Comparison of ENCODE assay signal across 35 cellular contexts in the genomic region with DNA sequence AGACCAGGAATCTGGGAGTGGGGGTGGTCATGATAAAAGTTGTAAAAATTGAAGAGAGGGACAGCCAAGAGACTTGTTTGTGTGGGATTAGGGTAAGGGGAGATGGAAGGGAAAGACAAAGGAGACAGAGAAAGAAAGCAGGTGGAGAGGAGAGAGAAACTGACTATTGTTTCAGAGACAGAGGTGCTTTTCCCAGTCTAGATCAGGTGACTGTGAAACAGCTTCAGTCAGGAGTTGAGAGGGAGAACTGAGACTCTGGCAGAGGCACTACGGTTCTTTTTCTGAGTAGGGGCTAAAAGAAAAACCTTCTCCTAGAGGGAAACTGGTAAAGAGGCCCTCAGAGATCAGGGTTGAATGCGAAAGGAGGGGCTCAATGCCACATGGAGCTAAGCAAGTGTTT.
DNase-seq lines count a peak whose midpoint lies in the region; ATAC-seq and TF ChIP-seq lines count a peak whose summit lies in the region.
"Had no signal": no experiment of that assay in that cellular context is flagged by ENCODE, and none has a peak within 500 bp of the region (broad histone marks: within the 10 kb centered on the region; RNA-seq: fewer than 3 reads in every experiment).

No MANE protein-coding gene starts in this region.

- H3K4me3 Mint-ChIP-seq in activated CD4-positive, alpha-beta T cell treated with anti-CD3 and anti-CD28 coated beads, Interleukin-2, amount 10 ng/mL, durations not matched to agents 24 days and 14 days: no peak overlapping the region
- no peak overlapping the region for H3K4me3 Mint-ChIP-seq in activated CD4-positive, alpha-beta T cell treated with anti-CD3 and anti-CD28 coated beads for 36 hours
- no peak overlapping the region for H3K4me3 Mint-ChIP-seq in WTC11
- no peak overlapping the region for H3K4me3 Mint-ChIP-seq in T-cell
- H3K4me3 Mint-ChIP-seq: naive thymus-derived CD8-positive, alpha-beta T cell; stimulated activated naive B cell treated with anti-CD40 and anti-IgM and Interleukin-4, amounts not matched to agents 10 μg/mL and 1 μg/mL and 100 μg/mL, for 72 hours; T-helper 2 cell treated with Interferon-gamma antibody and Interleukin-4, amounts not matched to agents 5 μg/mL and 100 μg/mL, for 36 hours had no signal

- peak overlapping the region; percentile 64 for H3K27ac ChIP-seq in foreskin keratinocyte
- H3K27ac ChIP-seq in uterus: no peak overlapping the region
- H3K27ac ChIP-seq: C4-2B, cardiac muscle cell, coronary artery, heart left ventricle, ovary, skin epidermis had no signal

- peak; percentile 15 for DNase-seq in activated CD4-positive, alpha-beta T cell treated with anti-CD3 and anti-CD28 coated beads, Interleukin-2, amount 10 ng/mL, durations not matched to agents 24 days and 14 days
- no peak for DNase-seq in activated CD4-positive, alpha-beta T cell treated with anti-CD3 and anti-CD28 coated beads for 36 hours
- DNase-seq in WTC11 (ENCODE audit: low spot score) (no peak), foreskin keratinocyte (no peak), uterus (no peak), GM19240 (ENCODE audit: insufficient read length, low spot score) (no peak), T-cell (no peak), NCI-H128 (lab: John Stamatoyannopoulos, UW; ENCODE audit: unreplicated experiment) (no peak)
- DNase-seq: 8988T; activated CD4-positive, alpha-beta T cell treated with anti-CD3 and anti-CD28 coated beads for 48 hours; activated CD8-positive, alpha-beta memory T cell treated with anti-CD3 and anti-CD28 coated beads for 24 hours; activated T-cell treated with anti-CD3 and anti-CD28 coated beads for 4 hours; amygdala; COR-L47; DMS53; effector CD8-positive, alpha-beta T cell; heart left ventricle; KBM-7; kidney glomerular epithelial cell; naive thymus-derived CD8-positive, alpha-beta T cell; NCI-H1417; NCI-H2029; NCI-H2227 treated with DMSO at 0.1 percent for 48 hours; NCI-H526; ovary; retina; Right ventricle myocardium superior; stimulated activated naive B cell treated with anti-CD40 and anti-IgM and Interleukin-4, amounts not matched to agents 10 μg/mL and 1 μg/mL and 100 μg/mL, for 72 hours; substantia nigra had no signal

- no peak overlapping the region for H3K27ac Mint-ChIP-seq in activated CD4-positive, alpha-beta T cell treated with anti-CD3 and anti-CD28 coated beads, Interleukin-2, amount 10 ng/mL, durations not matched to agents 24 days and 14 days
- no peak overlapping the region for H3K27ac Mint-ChIP-seq in activated CD4-positive, alpha-beta T cell treated with anti-CD3 and anti-CD28 coated beads for 36 hours
- peak overlapping the region; percentile 29 for H3K27ac Mint-ChIP-seq in WTC11
- no peak overlapping the region for H3K27ac Mint-ChIP-seq in T-cell
- H3K27ac Mint-ChIP-seq: activated naive CD4-positive, alpha-beta T cell treated with anti-CD3 and anti-CD28 coated beads, Interleukin-2, amount 50 U/mL, for 72 hours; naive thymus-derived CD8-positive, alpha-beta T cell; stimulated activated naive B cell treated with anti-CD40 and anti-IgM and Interleukin-4, amounts not matched to agents 10 μg/mL and 1 μg/mL and 100 μg/mL, for 72 hours; T-helper 2 cell treated with Interferon-gamma antibody and Interleukin-4, amounts not matched to agents 5 μg/mL and 100 μg/mL, for 36 hours had no signal

- POLR2A ChIA-PET in activated CD4-positive, alpha-beta T cell treated with anti-CD3 and anti-CD28 coated beads for 36 hours (lab: Charles Lee): no interaction called here
- POLR2A ChIA-PET in WTC11 (lab: Charles Lee): interaction anchor here (1.0 kb wide), 1 partner anchor 18 kb away, joined by 3 read pairs; no protein-coding TSS in a partner anchor
- POLR2A ChIA-PET in T-cell (lab: Charles Lee): no interaction called here

- no peak for TF ChIP-seq POLR2A in uterus (IDR thresholded peaks at IDR 0.05)

- TF ChIP-seq CTCF in WTC11 (IDR thresholded peaks at IDR 0.05): no peak
- no peak for TF ChIP-seq CTCF in foreskin keratinocyte (conservative IDR thresholded peaks at IDR 0.05)
- no peak for TF ChIP-seq CTCF in uterus (IDR thresholded peaks at IDR 0.05)

- peaks cover 9% of the 10 kb centered on the region for H3K9me3 Mint-ChIP-seq in activated CD4-positive, alpha-beta T cell treated with anti-CD3 and anti-CD28 coated beads, Interleukin-2, amount 10 ng/mL, durations not matched to agents 24 days and 14 days
- H3K9me3 Mint-ChIP-seq in activated CD4-positive, alpha-beta T cell treated with anti-CD3 and anti-CD28 coated beads for 36 hours (ENCODE audit: low read depth): no peaks in the 10 kb centered on the region
- H3K9me3 Mint-ChIP-seq in WTC11 (peaks cover 8% of the 10 kb centered on the region), T-cell (no peaks in the 10 kb centered on the region)
- H3K9me3 Mint-ChIP-seq: T-helper 2 cell treated with Interferon-gamma antibody and Interleukin-4, amounts not matched to agents 5 μg/mL and 100 μg/mL, for 36 hours had no signal

- ATAC-seq in activated CD4-positive, alpha-beta T cell treated with anti-CD3 and anti-CD28 coated beads for 36 hours: no peak
- ATAC-seq in WTC11: peak; percentile 39
- ATAC-seq in foreskin keratinocyte: no peak
- no peak for ATAC-seq in T-cell (replicated peaks in 1 of 4)
- ATAC-seq: activated naive CD4-positive, alpha-beta T cell treated with anti-CD3 and anti-CD28 coated beads, Interleukin-2, amount 50 U/mL, for 72 hours; heart left ventricle; naive thymus-derived CD8-positive, alpha-beta T cell; stimulated activated naive B cell treated with anti-CD40 and anti-IgM and Interleukin-4, amounts not matched to agents 10 μg/mL and 1 μg/mL and 100 μg/mL, for 72 hours had no signal

- CTCF ChIA-PET in activated CD4-positive, alpha-beta T cell treated with anti-CD3 and anti-CD28 coated beads for 36 hours (lab: Charles Lee): no interaction called here
- CTCF ChIA-PET in WTC11 (lab: Charles Lee): interaction anchor here (0.7 to 1.6 kb wide), 2 partner anchors 14 to 20 kb away, joined by 3 to 5 read pairs; no protein-coding TSS in a partner anchor
- CTCF ChIA-PET in T-cell (lab: Charles Lee): no interaction called here

- H3K27me3 ChIP-seq in foreskin keratinocyte (no peaks in the 10 kb centered on the region), uterus (no peaks in the 10 kb centered on the region)
- H3K27me3 ChIP-seq: cardiac muscle cell, heart left ventricle, ovary had no signal

- no peaks in the 10 kb centered on the region for H3K36me3 Mint-ChIP-seq in activated CD4-positive, alpha-beta T cell treated with anti-CD3 and anti-CD28 coated beads, Interleukin-2, amount 10 ng/mL, durations not matched to agents 24 days and 14 days (ENCODE audit: low read depth)
- H3K36me3 Mint-ChIP-seq in activated CD4-positive, alpha-beta T cell treated with anti-CD3 and anti-CD28 coated beads for 36 hours (ENCODE audit: low read depth): no peaks in the 10 kb centered on the region
- H3K36me3 Mint-ChIP-seq in WTC11 (no peaks in the 10 kb centered on the region), T-cell (no peaks in the 10 kb centered on the region)
- H3K36me3 Mint-ChIP-seq: activated naive CD4-positive, alpha-beta T cell treated with anti-CD3 and anti-CD28 coated beads, Interleukin-2, amount 50 U/mL, for 72 hours; naive thymus-derived CD8-positive, alpha-beta T cell; stimulated activated naive B cell treated with anti-CD40 and anti-IgM and Interleukin-4, amounts not matched to agents 10 μg/mL and 1 μg/mL and 100 μg/mL, for 72 hours had no signal

- no peaks in the 10 kb centered on the region for H3K9me3 ChIP-seq in uterus
- H3K9me3 ChIP-seq: heart left ventricle, ovary had no signal

- H3K4me1 Mint-ChIP-seq in activated CD4-positive, alpha-beta T cell treated with anti-CD3 and anti-CD28 coated beads, Interleukin-2, amount 10 ng/mL, durations not matched to agents 24 days and 14 days: no peaks in the 10 kb centered on the region
- H3K4me1 Mint-ChIP-seq in activated CD4-positive, alpha-beta T cell treated with anti-CD3 and anti-CD28 coated beads for 36 hours: no peaks in the 10 kb centered on the region
- peaks cover 30% of the 10 kb centered on the region for H3K4me1 Mint-ChIP-seq in WTC11
- peaks cover 0 to 5% (median 0%) of the 10 kb centered on the region in 3 donors for H3K4me1 Mint-ChIP-seq in T-cell
- H3K4me1 Mint-ChIP-seq: stimulated activated naive B cell treated with anti-CD40 and anti-IgM and Interleukin-4, amounts not matched to agents 10 μg/mL and 1 μg/mL and 100 μg/mL, for 72 hours had no signal

- peaks cover 14% of the 10 kb centered on the region for H3K4me1 ChIP-seq in foreskin keratinocyte
- H3K4me1 ChIP-seq in uterus: no peaks in the 10 kb centered on the region
- H3K4me1 ChIP-seq: heart left ventricle had no signal

- intact Hi-C loops in activated CD4-positive, alpha-beta T cell treated with anti-CD3 and anti-CD28 coated beads, Interleukin-2, amount 10 ng/mL, durations not matched to agents 24 days and 14 days (cut with micrococcal nuclease): no loop called here
- intact Hi-C loops in activated CD4-positive, alpha-beta T cell treated with anti-CD3 and anti-CD28 coated beads for 36 hours (cut with DNase I, micrococcal nuclease): no loop called here
- intact Hi-C loops in uterus (cut with DNase I; ENCODE audit: low total_unique reads): no loop called here

- no peaks in the 10 kb centered on the region for H3K27me3 Mint-ChIP-seq in activated CD4-positive, alpha-beta T cell treated with anti-CD3 and anti-CD28 coated beads, Interleukin-2, amount 10 ng/mL, durations not matched to agents 24 days and 14 days
- peaks cover 10% of the 10 kb centered on the region for H3K27me3 Mint-ChIP-seq in activated CD4-positive, alpha-beta T cell treated with anti-CD3 and anti-CD28 coated beads for 36 hours
- H3K27me3 Mint-ChIP-seq in WTC11 (ENCODE audit: low read depth) (no peaks in the 10 kb centered on the region; the same call in 1 of the 2 replicates), T-cell (peaks cover 16 to 22% of the 10 kb centered on the region in 2 donors)

- H3K4me3 ChIP-seq in uterus: no peak overlapping the region
- H3K4me3 ChIP-seq: cardiac muscle cell, coronary artery, heart left ventricle, ovary, skin epidermis had no signal

- H3K36me3 ChIP-seq in uterus: no peaks in the 10 kb centered on the region
- H3K36me3 ChIP-seq: cardiac muscle cell, heart left ventricle, ovary had no signal

TF ChIP-seq in WTC11, 78 proteins besides CTCF, POLR2A, EP300 and RAD21 (continues in another document):
- TF ChIP-seq ESRRA (CRISPR knock-in tag; IDR thresholded peaks at IDR 0.05; ENCODE audit: borderline replicate concordance) (no peak), RORB (CRISPR knock-in tag; IDR thresholded peaks at IDR 0.05) (no peak), ZNF423 (CRISPR knock-in tag; IDR thresholded peaks at IDR 0.05) (no peak)
- TF ChIP-seq, protein P1, sequence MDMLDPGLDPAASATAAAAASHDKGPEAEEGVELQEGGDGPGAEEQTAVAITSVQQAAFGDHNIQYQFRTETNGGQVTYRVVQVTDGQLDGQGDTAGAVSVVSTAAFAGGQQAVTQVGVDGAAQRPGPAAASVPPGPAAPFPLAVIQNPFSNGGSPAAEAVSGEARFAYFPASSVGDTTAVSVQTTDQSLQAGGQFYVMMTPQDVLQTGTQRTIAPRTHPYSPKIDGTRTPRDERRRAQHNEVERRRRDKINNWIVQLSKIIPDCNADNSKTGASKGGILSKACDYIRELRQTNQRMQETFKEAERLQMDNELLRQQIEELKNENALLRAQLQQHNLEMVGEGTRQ (CRISPR knock-in tag; IDR thresholded peaks at IDR 0.05): 0 out of 2 replicates have a peak, but pooled peaks have one; percentile 8
